9 cellular contexts compared by ENCODE assay signal in the genomic region with DNA sequence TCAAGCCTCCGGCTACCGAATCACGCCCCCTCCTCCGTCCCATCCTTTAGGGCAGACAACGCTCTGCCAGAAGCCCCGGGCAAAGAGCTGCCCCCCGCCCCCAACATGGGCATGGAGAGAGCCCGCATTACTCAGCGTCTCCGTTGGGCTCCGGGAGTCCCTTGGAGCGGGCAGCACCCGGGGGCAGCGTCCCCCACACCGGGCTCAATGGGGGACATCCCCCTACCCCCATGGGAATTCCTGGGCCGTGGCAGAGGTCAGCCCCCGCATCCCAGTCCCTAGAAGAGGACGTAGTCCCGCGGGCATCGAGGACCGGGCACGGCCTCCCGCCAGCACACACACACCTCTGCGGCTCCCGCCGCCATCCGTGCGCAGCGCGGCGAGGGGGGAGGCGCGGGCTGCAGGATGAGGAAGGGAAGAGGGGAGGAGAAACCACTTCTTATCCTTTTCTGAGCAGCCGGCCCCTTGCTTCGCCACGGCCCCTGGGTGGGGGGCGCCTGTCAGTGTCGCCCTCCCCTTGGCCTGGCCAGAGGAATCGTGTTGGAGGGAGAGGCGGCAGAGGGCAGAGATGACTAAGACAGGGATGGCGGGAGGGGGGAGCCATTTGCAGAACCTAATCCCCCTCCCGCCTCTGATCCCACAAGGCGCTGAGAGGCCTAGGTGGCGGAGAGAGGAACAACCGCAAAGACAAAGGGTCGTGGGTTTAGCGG. TPM values are rescaled to one million over a fixed set of nuclear protein-coding genes. Genes with fewer than 3 reads are reported as not detected.
DNase-seq lines count a peak whose midpoint lies in the region; ATAC-seq, FAIRE-seq and TF ChIP-seq lines count a peak whose summit lies in the region.
"Had no signal": no experiment of that assay in that cellular context is flagged by ENCODE, and none has a peak within 500 bp of the region (broad histone marks: within the 10 kb centered on the region; RNA-seq: fewer than 3 reads in every experiment).

No MANE protein-coding gene starts in this region.

- POLR2A ChIA-PET in SK-N-SH (lab: Yijun Ruan, JAX), result interaction anchor here (1.0 kb wide), 2 partner anchors 11 to 41 kb away, joined by 3 to 4 read pairs; no protein-coding TSS in a partner anchor
- POLR2A ChIA-PET in endothelial cell of umbilical vein (lab: Charles Lee), result no interaction called here

- H3K4me1 ChIP-seq in SK-N-SH (ENCODE audit: control insufficient read depth in 1 of 2, insufficient read depth in 2 of 2, low read depth in 1 of 2, low read length in 1 of 2) (peaks cover 0 to 20% of the 10 kb centered on the region in 2 experiments; a peak in 1 of 4 replicates), endothelial cell of umbilical vein (ENCODE audit: control insufficient read depth, extremely low read depth, insufficient read depth, low read length) (peaks cover 10% of the 10 kb centered on the region), muscle layer of colon (ENCODE audit: insufficient read depth, low read length) (peaks cover 14% of the 10 kb centered on the region)

- dilution Hi-C loops in endothelial cell of umbilical vein (cut with MboI; ENCODE audit: extremely low pct_ligation_motif_present, low sequenced_read_pairs), result no loop called here

- H3K27me3 ChIP-seq in SK-N-SH (ENCODE audit: insufficient read depth) (no peaks in the 10 kb centered on the region), endothelial cell of umbilical vein (ENCODE audit: control insufficient read depth in 2 of 2, insufficient read depth in 2 of 2, low read length in 2 of 2) (peaks cover 9 to 10% of the 10 kb centered on the region in 2 experiments), muscle layer of colon (ENCODE audit: control insufficient read depth in 1 of 2, insufficient read depth in 2 of 2, low read length in 2 of 2) (peaks cover 8 to 14% of the 10 kb centered on the region in 2 donors)

- H3K4me2 ChIP-seq in SK-N-SH, result peak overlapping the region; percentile 90
- H3K4me2 ChIP-seq in endothelial cell of umbilical vein (ENCODE audit: insufficient read depth, low read length), result peak overlapping the region; percentile 30

- no peaks in the 10 kb centered on the region for H3K9me1 ChIP-seq in endothelial cell of umbilical vein (replicated peaks; ENCODE audit: control insufficient read depth, extremely low read depth, insufficient read depth, low read length)

- no peak for TF ChIP-seq POLR2A in endothelial cell of umbilical vein (IDR thresholded peaks at IDR 0.05; ENCODE audit: low read depth, low read length)

- peak; percentile 13; the same call in 1 of the 2 replicates for TF ChIP-seq CTCF in SK-N-SH (IDR thresholded peaks at IDR 0.05)
- TF ChIP-seq CTCF in endothelial cell of umbilical vein (IDR thresholded peaks at IDR 0.05; ENCODE audit: extremely low read depth in 1 of 2, insufficient read depth in 1 of 2, low read depth in 1 of 2, low read length in 2 of 2), result no peak

- no TSS peak for BruUV-seq in endothelial cell of umbilical vein (replicated peaks; lab: Mats Ljungman, UMichigan)

- ATAC-seq in GM19328 (IDR thresholded peaks at IDR 0.05; ENCODE audit: unreplicated experiment) (no peak), HG02763 (IDR thresholded peaks at IDR 0.05; ENCODE audit: unreplicated experiment) (no peak)

- peak in 1 of 2 experiments; percentile 19; a peak in 1 of 4 replicates for TF ChIP-seq EP300 in SK-N-SH (IDR thresholded peaks at IDR 0.05; ENCODE audit: borderline replicate concordance in 1 of 2, low read depth in 1 of 2, low read length in 1 of 2)

- peaks cover 0 to 3% of the 10 kb centered on the region in 2 experiments for H3K36me3 ChIP-seq in SK-N-SH (replicated peaks in 1 of 2; ENCODE audit: control insufficient read depth in 1 of 2, insufficient read depth in 2 of 2, low read length in 1 of 2)
- H3K36me3 ChIP-seq in endothelial cell of umbilical vein (ENCODE audit: control insufficient read depth in 2 of 2, extremely low read depth in 1 of 2, insufficient read depth in 2 of 2, low read length in 2 of 2), result no peaks in the 10 kb centered on the region
- H3K36me3 ChIP-seq in muscle layer of colon (ENCODE audit: insufficient read depth, low read length), result no peaks in the 10 kb centered on the region

- TF ChIP-seq RAD21 in SK-N-SH (IDR thresholded peaks at IDR 0.05; ENCODE audit: low read length), result no peak; the same call in 1 of the 2 replicates

- no peak overlapping the region for H3K27ac Mint-ChIP-seq in IgD-negative memory B cell

- H4K20me1 ChIP-seq in SK-N-SH (ENCODE audit: insufficient read depth) (no peaks in the 10 kb centered on the region), endothelial cell of umbilical vein (replicated peaks; ENCODE audit: control insufficient read depth, extremely low read depth, insufficient read depth, low read length) (no peaks in the 10 kb centered on the region)

- CTCF ChIA-PET in SK-N-SH (lab: Yijun Ruan, JAX), result interaction anchor here (0.7 to 2.7 kb wide), 13 partner anchors 8 to 145 kb away, joined by 3 to 10 read pairs (median 5); no protein-coding TSS in a partner anchor
- CTCF ChIA-PET in endothelial cell of umbilical vein (lab: Charles Lee), result interaction anchor here (1.0 to 1.3 kb wide), 7 partner anchors 8 to 50 kb away, joined by 3 to 14 read pairs (median 5); no protein-coding TSS in a partner anchor

- H3K4me3 Mint-ChIP-seq in IgD-negative memory B cell, result peak overlapping the region in 3 of 4 donors; percentile 61 to 74 (median 63)

- 0% methylated on average over 16 of the region's 48 CpGs for WGBS in SK-N-SH (ENCODE audit: low lambda C conversion rate)

- H3F3A ChIP-seq in SK-N-SH (replicated peaks; ENCODE audit: insufficient read depth), result peaks cover 16% of the 10 kb centered on the region

- H3K4me1 Mint-ChIP-seq in IgD-negative memory B cell, result peaks cover 3 to 7% (median 7%) of the 10 kb centered on the region in 3 donors

- H2AFZ ChIP-seq in SK-N-SH (ENCODE audit: low read depth) (peak overlapping the region; percentile 67; the same call in 1 of the 2 replicates), endothelial cell of umbilical vein (ENCODE audit: low read depth, low read length) (peak overlapping the region; percentile 94)

- peaks cover 0 to 1% (median 0%) of the 10 kb centered on the region in 3 donors for H3K9me3 Mint-ChIP-seq in IgD-negative memory B cell

- H3K9ac ChIP-seq in SK-N-SH (peak overlapping the region; percentile 72), endothelial cell of umbilical vein (replicated peaks; ENCODE audit: extremely low read depth, insufficient read depth, low read length) (no peak overlapping the region), muscle layer of colon (ENCODE audit: low read length) (no peak overlapping the region)

- DNase-seq in DMS153 (lab: John Stamatoyannopoulos, UW) (peak; percentile 36), SK-N-SH (peak; percentile 86), endothelial cell of umbilical vein (ENCODE audit: low read depth, low spot score) (peak; percentile 21), medulla oblongata (ENCODE audit: extremely low spot score) (no peak)

- H3K36me3 Mint-ChIP-seq in IgD-negative memory B cell, result peaks cover 1% of the 10 kb centered on the region

- peak overlapping the region; percentile 48 to 84; a peak in 3 of 4 replicates for H3K27ac ChIP-seq in SK-N-SH (ENCODE audit: low read depth in 2 of 2, low read length in 1 of 2)
- H3K27ac ChIP-seq in endothelial cell of umbilical vein (ENCODE audit: insufficient read depth, low read depth, low read length), result no peak overlapping the region
- H3K27ac ChIP-seq in muscle layer of colon (ENCODE audit: low read depth, low read length), result no peak overlapping the region

- H3K4me3 ChIP-seq in SK-N-SH (ENCODE audit: low read depth in 2 of 2, low read length in 1 of 2), result peak overlapping the region; percentile 64 to 76
- peak overlapping the region; percentile 24 to 39 (median 28) for H3K4me3 ChIP-seq in endothelial cell of umbilical vein (replicated peaks in 1 of 3; ENCODE audit: insufficient read depth in 1 of 3, low read depth in 1 of 3, low read length in 3 of 3)
- peak overlapping the region; percentile 45 to 50 for H3K4me3 ChIP-seq in muscle layer of colon (ENCODE audit: low read depth in 1 of 2, low read length in 2 of 2)

- no peak for FAIRE-seq in endothelial cell of umbilical vein (lab: Jason Lieb, UNC)
- FAIRE-seq: TTC549 had no signal

- intact Hi-C loops in endothelial cell of umbilical vein (cut with micrococcal nuclease), result loop anchor here (1.0 to 2.0 kb wide), 3 partner anchors 11 to 47 kb away; no protein-coding TSS in a partner anchor

- H3K79me2 ChIP-seq in SK-N-SH (ENCODE audit: insufficient read depth) (peaks cover 24% of the 10 kb centered on the region), endothelial cell of umbilical vein (ENCODE audit: control insufficient read depth, insufficient read depth, low read length) (no peaks in the 10 kb centered on the region)

- H3K9me2 ChIP-seq in SK-N-SH, result no peaks in the 10 kb centered on the region

- peaks cover 20% of the 10 kb centered on the region for H3K27me3 Mint-ChIP-seq in IgD-negative memory B cell

- H3K9me3 ChIP-seq in SK-N-SH (no peaks in the 10 kb centered on the region), endothelial cell of umbilical vein (replicated peaks; ENCODE audit: control insufficient read depth, insufficient read depth, low read length) (no peaks in the 10 kb centered on the region), muscle layer of colon (ENCODE audit: low read length) (no peaks in the 10 kb centered on the region)

RNA-seq across cellular contexts. Expression of gene DNM1, which starts 0.8 kb away (rescaled TPM):
- polyA plus RNA-seq in IgD-negative memory B cell, result 0.18 TPM
- polyA plus RNA-seq in SK-N-SH (2012; rRNA removed), result 31.0 and 35.7 TPM in 2 replicates
- polyA plus RNA-seq in SK-N-SH (2012; cell fraction: cytosol; rRNA removed), result 10.3 and 15.7 TPM in 2 replicates
- 167 and 203 TPM in 2 replicates for polyA plus RNA-seq in SK-N-SH (2012; cell fraction: nucleus; rRNA removed)
- 2.9 and 7.9 TPM in 2 replicates for total RNA-seq in endothelial cell of umbilical vein
- 0.59 TPM in 2 replicates for polyA plus RNA-seq in endothelial cell of umbilical vein
- polyA plus RNA-seq in endothelial cell of umbilical vein (2011; cell fraction: cytosol; rRNA removed), result 0.21 and 0.28 TPM in 2 replicates
- 2.7 and 3.9 TPM in 2 replicates for polyA plus RNA-seq in endothelial cell of umbilical vein (2011; cell fraction: nucleus; rRNA removed)
- 0.75 and 1.3 TPM in 2 replicates for polyA plus RNA-seq in endothelial cell of umbilical vein (2012)
- 1.3 and 1.8 TPM in 2 replicates for polyA minus RNA-seq in endothelial cell of umbilical vein
- polyA minus RNA-seq in endothelial cell of umbilical vein (2011; cell fraction: cytosol; rRNA and poly(A)+ RNA removed), result 1.6 TPM
- polyA minus RNA-seq in endothelial cell of umbilical vein (2011; cell fraction: nucleus; rRNA and poly(A)+ RNA removed), result 2.1 and 2.2 TPM in 2 replicates

RNA-seq across cellular contexts. Expression of gene CIZ1, which starts 12.6 kb away (rescaled TPM):
- polyA plus RNA-seq in IgD-negative memory B cell, result 37.0 TPM
- 36.6 and 37.0 TPM in 2 replicates for polyA plus RNA-seq in SK-N-SH (2012; rRNA removed)
- 21.4 and 22.4 TPM in 2 replicates for polyA plus RNA-seq in SK-N-SH (2012; cell fraction: cytosol; rRNA removed)
- 98.3 and 112 TPM in 2 replicates for polyA plus RNA-seq in SK-N-SH (2012; cell fraction: nucleus; rRNA removed)
- total RNA-seq in endothelial cell of umbilical vein, result 143 and 150 TPM in 2 replicates
- polyA plus RNA-seq in endothelial cell of umbilical vein, result 88.3 and 97.2 TPM in 2 replicates
- 61.2 and 64.5 TPM in 2 replicates for polyA plus RNA-seq in endothelial cell of umbilical vein (2011; cell fraction: cytosol; rRNA removed)
- 129 and 141 TPM in 2 replicates for polyA plus RNA-seq in endothelial cell of umbilical vein (2011; cell fraction: nucleus; rRNA removed)
- polyA plus RNA-seq in endothelial cell of umbilical vein (2012), result 106 and 126 TPM in 2 replicates
- 72.8 and 92.2 TPM in 2 replicates for polyA minus RNA-seq in endothelial cell of umbilical vein
- polyA minus RNA-seq in endothelial cell of umbilical vein (2011; cell fraction: cytosol; rRNA and poly(A)+ RNA removed), result 89.1 TPM
- 32.6 and 40.5 TPM in 2 replicates for polyA minus RNA-seq in endothelial cell of umbilical vein (2011; cell fraction: nucleus; rRNA and poly(A)+ RNA removed)

RNA-seq across cellular contexts. Expression of gene BBLN, which starts 43.9 kb away (rescaled TPM):
- polyA plus RNA-seq in IgD-negative memory B cell (145 TPM), SK-N-SH (2012; rRNA removed) (79.4 and 109 TPM in 2 replicates), endothelial cell of umbilical vein (124 and 206 TPM in 2 replicates)
- polyA plus RNA-seq in SK-N-SH (2012; cell fraction: cytosol; rRNA removed), result 53.9 and 87.3 TPM in 2 replicates
- 44.6 and 72.8 TPM in 2 replicates for polyA plus RNA-seq in SK-N-SH (2012; cell fraction: nucleus; rRNA removed)
- 51.0 and 53.2 TPM in 2 replicates for total RNA-seq in endothelial cell of umbilical vein
- 56.1 and 94.1 TPM in 2 replicates for polyA plus RNA-seq in endothelial cell of umbilical vein (2011; cell fraction: cytosol; rRNA removed)
- polyA plus RNA-seq in endothelial cell of umbilical vein (2011; cell fraction: nucleus; rRNA removed), result 17.1 and 22.5 TPM in 2 replicates
- polyA plus RNA-seq in endothelial cell of umbilical vein (2012), result 54.3 and 72.4 TPM in 2 replicates
- 15.7 and 17.6 TPM in 2 replicates for polyA minus RNA-seq in endothelial cell of umbilical vein
- polyA minus RNA-seq in endothelial cell of umbilical vein (2011; cell fraction: cytosol; rRNA and poly(A)+ RNA removed), result 97.0 TPM
- polyA minus RNA-seq in endothelial cell of umbilical vein (2011; cell fraction: nucleus; rRNA and poly(A)+ RNA removed), result 5.4 and 7.8 TPM in 2 replicates

RNA-seq across cellular contexts. Expression of gene LCN2, which starts 54.7 kb away (rescaled TPM):
- polyA plus RNA-seq in IgD-negative memory B cell, result 1.5 TPM
- polyA plus RNA-seq in SK-N-SH (2012; rRNA removed), result not detected in 2 replicates
- not detected in 2 replicates for polyA plus RNA-seq in SK-N-SH (2012; cell fraction: cytosol; rRNA removed)
- not detected in 2 replicates for polyA plus RNA-seq in SK-N-SH (2012; cell fraction: nucleus; rRNA removed)
- not detected in 2 replicates for total RNA-seq in endothelial cell of umbilical vein
- polyA plus RNA-seq in endothelial cell of umbilical vein, result not detected in 2 replicates
- polyA plus RNA-seq in endothelial cell of umbilical vein (2011; cell fraction: cytosol; rRNA removed), result not detected in 2 replicates
- not detected in 2 replicates for polyA plus RNA-seq in endothelial cell of umbilical vein (2011; cell fraction: nucleus; rRNA removed)
- not detected in 2 replicates for polyA plus RNA-seq in endothelial cell of umbilical vein (2012)
- not detected in 2 replicates for polyA minus RNA-seq in endothelial cell of umbilical vein
- polyA minus RNA-seq in endothelial cell of umbilical vein (2011; cell fraction: cytosol; rRNA and poly(A)+ RNA removed), result 1.2 TPM
- polyA minus RNA-seq in endothelial cell of umbilical vein (2011; cell fraction: nucleus; rRNA and poly(A)+ RNA removed), result not detected in 2 replicates

Comparison
In these comparisons a context has a peak if more than half of its experiments do, and no peak if none do; other contexts are left out.
1. H3K27ac ChIP-seq: peak in SK-N-SH (2 of 2); none in endothelial cell of umbilical vein (single experiment) and muscle layer of colon (single experiment).
2. Peak in every context shown above with its lines, with median percentiles within 50 percentile points of each other: H3K4me3 ChIP-seq.